Comparison of ENCODE assay signal across 9 cellular contexts in the genomic region with DNA sequence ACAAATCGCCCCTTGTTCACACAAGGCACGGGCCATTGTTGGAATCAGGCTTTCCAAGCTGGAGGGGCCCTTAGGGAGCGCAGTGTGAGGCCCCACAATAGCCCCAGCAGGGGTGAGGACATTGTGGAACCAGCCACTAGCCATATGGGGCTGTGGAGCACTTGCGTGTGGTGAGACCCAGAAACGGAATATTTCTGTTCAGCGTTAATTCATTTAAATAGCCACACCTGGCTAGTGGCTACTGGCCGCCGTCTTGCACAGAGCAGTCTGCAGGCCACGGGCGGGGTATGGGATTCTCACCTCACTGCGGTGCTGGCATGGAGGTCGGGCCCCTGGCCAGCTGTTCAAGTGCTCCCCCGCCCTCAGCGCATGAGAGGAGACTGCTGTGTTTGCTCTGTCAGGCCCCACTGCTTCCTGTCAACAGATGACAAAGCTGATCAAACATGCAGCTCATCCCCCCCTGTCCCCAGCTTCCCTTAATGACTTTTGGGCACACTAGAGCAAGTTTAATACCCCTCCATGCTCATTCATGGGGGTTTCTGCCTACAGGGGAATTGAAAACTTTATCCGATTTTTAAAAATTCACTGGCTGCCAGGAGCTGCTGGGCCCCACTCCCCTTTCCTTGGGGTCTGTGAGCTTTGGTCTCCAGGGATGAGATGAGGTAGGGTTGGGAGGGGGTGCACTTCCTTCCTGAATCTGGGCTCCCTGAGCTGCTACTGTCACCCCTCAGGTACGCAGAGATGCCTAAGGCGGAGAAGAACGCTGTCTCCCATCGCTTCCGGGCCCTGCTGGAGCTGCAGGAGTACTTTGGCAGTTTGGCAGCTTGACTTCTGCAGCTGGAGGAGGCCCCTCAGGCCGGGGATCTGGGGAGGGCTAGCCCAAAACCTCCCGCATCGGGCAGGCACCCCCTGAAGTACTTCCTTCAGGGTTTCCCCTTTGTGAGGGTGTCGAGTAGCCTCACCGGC.
DNase-seq lines count a peak whose midpoint lies in the region; ATAC-seq and TF ChIP-seq lines count a peak whose summit lies in the region.
"Had no signal": no experiment of that assay in that cellular context is flagged by ENCODE, and none has a peak within 500 bp of the region (broad histone marks: within the 10 kb centered on the region; RNA-seq: fewer than 3 reads in every experiment).

No MANE protein-coding gene starts in this region.

- peaks cover 20% of the 10 kb centered on the region for H3K4me1 ChIP-seq in RWPE2 (ENCODE audit: insufficient read depth, poor library complexity, severe bottlenecking)
- H3K4me1 ChIP-seq: parathyroid adenoma had no signal

- peak; percentile 68 for ATAC-seq in HG03342 (IDR thresholded peaks at IDR 0.05; ENCODE audit: unreplicated experiment)
- ATAC-seq in RWPE2 (ENCODE audit: low read depth) = no peak

- H3K36me3 ChIP-seq in RWPE2 (ENCODE audit: low read depth) = peaks cover 24% of the 10 kb centered on the region

- DNase-seq in GM12865 (ENCODE audit: low read depth) (peak; percentile 53), RWPE2 (ENCODE audit: low spot score) (peak; percentile 62), kidney glomerular epithelial cell (lab: John Stamatoyannopoulos, UW) (peak; percentile 84), KG1 (lab: John Stamatoyannopoulos, UW) (no peak), EL (no peak), iPS-NIHi11 (ENCODE audit: low spot score) (no peak), dedifferentiated amniotic fluid mesenchymal stem cell (ENCODE audit: extremely low spot score) (no peak)

- no peak for TF ChIP-seq CTCF in GM12865 (IDR thresholded peaks at IDR 0.05; ENCODE audit: insufficient read depth, low read depth, low read length, missing control alignments)
- no peak for TF ChIP-seq CTCF in RWPE2 (IDR thresholded peaks at IDR 0.05; ENCODE audit: poor library complexity, severe bottlenecking)

- no peak overlapping the region for H3K4me3 ChIP-seq in GM12865 (ENCODE audit: low read depth, low read length)
- no peak overlapping the region for H3K4me3 ChIP-seq in RWPE2 (ENCODE audit: severe bottlenecking)

- H3K9me3 ChIP-seq in RWPE2 (ENCODE audit: severe bottlenecking) = no peaks in the 10 kb centered on the region

- no peaks in the 10 kb centered on the region for H3K27me3 ChIP-seq in RWPE2 (ENCODE audit: insufficient read depth, poor library complexity, severe bottlenecking)

- peak overlapping the region; percentile 41 for H3K27ac ChIP-seq in RWPE2 (ENCODE audit: poor library complexity, severe bottlenecking)
- H3K27ac ChIP-seq: parathyroid adenoma had no signal

Comparison
In these comparisons a context has a peak if more than half of its experiments do, and no peak if none do; other contexts are left out.
1. DNase-seq: peak in GM12865 (single experiment), RWPE2 (single experiment) and kidney glomerular epithelial cell (single experiment); none in KG1 (single experiment), EL (single experiment), iPS-NIHi11 (single experiment) and dedifferentiated amniotic fluid mesenchymal stem cell (single experiment).